17 cellular contexts compared by ENCODE assay signal in genomic region chr18:13445241-13445897, GRCh38.
"Had no signal": no experiment of that assay in that cellular context is flagged by ENCODE, and none has a peak within 500 bp of the region (broad histone marks: within the 10 kb centered on the region; RNA-seq: fewer than 3 reads in every experiment).

No MANE protein-coding gene starts in this region.

- H3K9me3 Mint-ChIP-seq: activated naive CD4-positive, alpha-beta T cell treated with anti-CD3 and anti-CD28 coated beads for 36 hours; natural killer cell; type B pancreatic cell had no signal

- H3K36me3 Mint-ChIP-seq: natural killer cell, type B pancreatic cell had no signal

- H3K4me3 ChIP-seq: body of pancreas, dorsolateral prefrontal cortex, hepatocyte had no signal

- DNase-seq: activated CD4-positive, alpha-beta T cell treated with anti-CD3 and anti-CD28 coated beads, Interleukin-2, amount 50 U/mL, for 4 hours; activated naive CD4-positive, alpha-beta T cell treated with anti-CD3 and anti-CD28 coated beads for 36 hours; activated T-cell treated with anti-CD3 and anti-CD28 coated beads for 4 hours; body of pancreas; caudate nucleus; dorsolateral prefrontal cortex; foreskin fibroblast; left cardiac atrium; mesendoderm; natural killer cell; stimulated activated CD4-positive, alpha-beta T cell treated with anti-CD3 and anti-CD28 coated beads, Interleukin-1b, Interleukin-23, amount 100 ng/mL, for 48 hours; stimulated activated naive CD8-positive, alpha-beta T cell treated with anti-CD3 and anti-CD28 coated beads, Interleukin-15, Interleukin-2, amounts not matched to agents 100 U/mL and 50 U/mL, for 24 hours; T-helper 17 cell had no signal

- H3K4me3 Mint-ChIP-seq: activated naive CD4-positive, alpha-beta T cell treated with anti-CD3 and anti-CD28 coated beads for 36 hours; natural killer cell; T-helper 17 cell; type B pancreatic cell had no signal

- H3K27ac Mint-ChIP-seq: activated naive CD4-positive, alpha-beta T cell treated with anti-CD3 and anti-CD28 coated beads for 36 hours; natural killer cell; T-helper 17 cell; type B pancreatic cell had no signal

- H3K27me3 Mint-ChIP-seq: T-helper 17 cell had no signal

- H3K4me2 ChIP-seq: hepatocyte had no signal

- H2AFZ ChIP-seq: hepatocyte had no signal

- H3K27ac ChIP-seq: body of pancreas, epithelial cell of prostate, hepatocyte, neutrophil had no signal

- H3K36me3 ChIP-seq: neutrophil had no signal

- H3K9me3 ChIP-seq: body of pancreas, neutrophil had no signal

- H3K27me3 ChIP-seq: body of pancreas, dorsolateral prefrontal cortex, neutrophil had no signal

- ATAC-seq: body of pancreas, left cardiac atrium, T-helper 17 cell had no signal
